In genomic region chr14:21384494-21384851, GRCh38 we compare ENCODE assay signal across 8 cellular contexts. TPM values are rescaled to one million over a fixed set of nuclear protein-coding genes. Genes with fewer than 3 reads are reported as not detected.
DNase-seq lines count a peak whose midpoint lies in the region; ATAC-seq, FAIRE-seq and TF ChIP-seq lines count a peak whose summit lies in the region.

No MANE protein-coding gene starts in this region.

- H3K36me3 Mint-ChIP-seq in activated CD4-positive, alpha-beta memory T cell treated with anti-CD3 and anti-CD28 coated beads for 36 hours, result peaks cover 25% of the 10 kb centered on the region
- H3K36me3 Mint-ChIP-seq in immature natural killer cell, result peaks cover 0 to 7% (median 3%) of the 10 kb centered on the region in 3 donors

- H3K4me3 Mint-ChIP-seq in activated CD4-positive, alpha-beta memory T cell treated with anti-CD3 and anti-CD28 coated beads for 36 hours, result peak overlapping the region; percentile 95
- peak overlapping the region; percentile 96 to 100 (median 97) for H3K4me3 Mint-ChIP-seq in immature natural killer cell

- FAIRE-seq in GM12891 (lab: Jason Lieb, UNC), result no peak

- no peak for TF ChIP-seq CTCF in left ventricle myocardium inferior (IDR thresholded peaks at IDR 0.05; ENCODE audit: borderline replicate concordance)

- H3K4me3 ChIP-seq in left ventricle myocardium inferior, result peak overlapping the region; percentile 92

- no peaks in the 10 kb centered on the region for H3K9me3 Mint-ChIP-seq in activated CD4-positive, alpha-beta memory T cell treated with anti-CD3 and anti-CD28 coated beads for 36 hours
- H3K9me3 Mint-ChIP-seq in immature natural killer cell, result no peaks in the 10 kb centered on the region

- peaks cover 30% of the 10 kb centered on the region for H3K36me3 ChIP-seq in left ventricle myocardium inferior

- no peaks in the 10 kb centered on the region for H3K9me3 ChIP-seq in left ventricle myocardium inferior (replicated peaks)

- no peaks in the 10 kb centered on the region for H3K27me3 ChIP-seq in left ventricle myocardium inferior (ENCODE audit: low read depth)

- peak; percentile 25 for ATAC-seq in HG03066 (IDR thresholded peaks at IDR 0.05; ENCODE audit: low read depth, unreplicated experiment)

- H3K27ac Mint-ChIP-seq in activated CD4-positive, alpha-beta memory T cell treated with anti-CD3 and anti-CD28 coated beads for 36 hours, result peak overlapping the region; percentile 98
- peak overlapping the region; percentile 98 to 99 (median 99) for H3K27ac Mint-ChIP-seq in immature natural killer cell

- H3K27me3 Mint-ChIP-seq in activated CD4-positive, alpha-beta memory T cell treated with anti-CD3 and anti-CD28 coated beads for 36 hours, result no peaks in the 10 kb centered on the region
- H3K27me3 Mint-ChIP-seq in immature natural killer cell (ENCODE audit: low read depth in 3 of 3), result peaks cover 11 to 20% (median 16%) of the 10 kb centered on the region in 3 donors

- POLR2A ChIA-PET in activated CD4-positive, alpha-beta memory T cell treated with anti-CD3 and anti-CD28 coated beads for 36 hours (lab: Charles Lee), result interaction anchor here (0.6 to 1.3 kb wide), 8 partner anchors 18 to 141 kb away, joined by 3 to 10 read pairs (median 6); partner anchors contain the start of gene CHD8

- CTCF ChIA-PET in activated CD4-positive, alpha-beta memory T cell treated with anti-CD3 and anti-CD28 coated beads for 36 hours (lab: Charles Lee), result interaction anchor here (1.0 to 1.4 kb wide), 5 partner anchors 71 to 322 kb away, joined by 3 to 6 read pairs (median 3); partner anchors contain the start of genes CHD8 and METTL3

- no peak for TF ChIP-seq POLR2A in GM12891 (IDR thresholded peaks at IDR 0.05; ENCODE audit: low read depth, low read length)

- intact Hi-C loops in left ventricle myocardium inferior (cut with micrococcal nuclease), result no loop called here
- intact Hi-C loops in cardiac septum (cut with DNase I), result loop anchor here (2.0 to 5.0 kb wide), 3 partner anchors 72 to 152 kb away; partner anchors contain the start of genes CHD8 and HNRNPC
- intact Hi-C loops in activated CD4-positive, alpha-beta memory T cell treated with anti-CD3 and anti-CD28 coated beads for 36 hours (cut with micrococcal nuclease), result loop anchor here (1.0 to 5.0 kb wide), 11 partner anchors 30 to 395 kb away; partner anchors contain the start of genes CHD8, HNRNPC, METTL17 and RAB2B

- no peak for DNase-seq in left ventricle myocardium inferior
- DNase-seq in cardiac septum (ENCODE audit: low spot score), result no peak
- DNase-seq in activated CD4-positive, alpha-beta memory T cell treated with anti-CD3 and anti-CD28 coated beads for 36 hours, result no peak
- no peak for DNase-seq in immature natural killer cell
- DNase-seq in substantia nigra (lab: John Stamatoyannopoulos, UW), result peak in 2 of 49 donors; percentile 37 to 38
- no peak for DNase-seq in SKM-1 treated with dmso at 0.1 percent for 144 hours (lab: John Stamatoyannopoulos, UW; ENCODE audit: unreplicated experiment)
- DNase-seq in GM12891 (ENCODE audit: insufficient read length, low spot score), result no peak

- H3K4me1 ChIP-seq in left ventricle myocardium inferior, result peaks cover 46% of the 10 kb centered on the region

- H3K27ac ChIP-seq in left ventricle myocardium inferior (replicated peaks), result peak overlapping the region; percentile 98
- peak overlapping the region; percentile 94 for H3K27ac ChIP-seq in substantia nigra (ENCODE audit: low read depth, low read length, poor library complexity, severe bottlenecking)

- H3K4me1 Mint-ChIP-seq in activated CD4-positive, alpha-beta memory T cell treated with anti-CD3 and anti-CD28 coated beads for 36 hours (ENCODE audit: low read depth), result peaks cover 36% of the 10 kb centered on the region
- peaks cover 28 to 50% of the 10 kb centered on the region in 2 donors for H3K4me1 Mint-ChIP-seq in immature natural killer cell

TF ChIP-seq in GM12891, 5 proteins besides CTCF, POLR2A, EP300 and RAD21:
- TF ChIP-seq TAF1 (IDR thresholded peaks at IDR 0.05; ENCODE audit: low read depth, low read length) (no peak), SPI1 (IDR thresholded peaks at IDR 0.05; ENCODE audit: low read depth, low read length) (no peak), POLR2AphosphoS5 (IDR thresholded peaks at IDR 0.05; ENCODE audit: low read depth, low read length) (no peak; the same call in 1 of the 2 replicates), PAX5 (IDR thresholded peaks at IDR 0.05; ENCODE audit: insufficient read depth, low read length, severe bottlenecking) (no peak), POU2F2 (IDR thresholded peaks at IDR 0.05; ENCODE audit: low read depth, low read length) (no peak)

RNA-seq across cellular contexts. Expression of gene SUPT16H, which starts 0.7 kb away (rescaled TPM):
- total RNA-seq in left ventricle myocardium inferior, result 27.5 TPM
- total RNA-seq in cardiac septum, result 31.7 TPM
- total RNA-seq in activated CD4-positive, alpha-beta memory T cell treated with anti-CD3 and anti-CD28 coated beads for 36 hours, result 100 to 1,000 TPM; 156 to 158 TPM
- 10 to 100 TPM; 43.2 to 91.2 (median 59.3) TPM for polyA plus RNA-seq in immature natural killer cell
- polyA plus RNA-seq in GM12891 (2012; ENCODE audit: low read depth, missing spikeins), result 82.0 TPM
